24 cellular contexts compared by ENCODE assay signal in the genomic region with DNA sequence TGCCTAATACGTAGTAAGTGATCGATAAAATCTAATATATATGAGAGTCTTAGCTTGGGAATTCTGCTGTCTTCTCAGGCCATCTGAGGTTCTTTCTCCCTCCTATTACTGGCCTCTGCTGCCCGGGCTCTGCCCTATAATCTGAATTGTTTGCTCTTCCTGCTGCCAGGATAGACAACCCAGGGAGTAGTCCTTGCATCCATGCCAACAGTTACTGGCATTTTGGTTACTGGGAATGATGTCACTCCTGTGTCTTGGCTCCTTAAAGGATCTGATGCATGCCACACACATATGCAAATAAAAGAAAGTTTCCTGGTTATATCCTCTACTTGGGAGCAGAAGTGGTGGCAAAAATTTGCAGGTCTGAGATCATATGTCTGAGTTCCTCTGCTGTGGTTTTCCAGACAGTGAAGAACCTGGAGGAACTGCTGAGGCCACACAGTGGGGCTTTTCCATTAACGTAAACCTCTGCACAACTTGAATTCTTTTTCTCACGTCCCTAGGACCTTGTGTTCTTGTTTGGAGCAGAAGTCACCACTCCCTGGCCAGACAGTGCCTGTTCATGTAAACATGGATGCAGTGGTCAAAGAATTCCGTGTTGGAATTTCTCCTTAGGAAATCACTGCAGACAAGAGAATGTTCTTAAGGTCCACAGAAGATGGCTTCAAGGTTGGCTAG.
DNase-seq lines count a peak whose midpoint lies in the region; ATAC-seq and TF ChIP-seq lines count a peak whose summit lies in the region.
"Had no signal": no experiment of that assay in that cellular context is flagged by ENCODE, and none has a peak within 500 bp of the region (broad histone marks: within the 10 kb centered on the region; RNA-seq: fewer than 3 reads in every experiment).

No MANE protein-coding gene starts in this region.

- ATAC-seq in HG03139 (IDR thresholded peaks at IDR 0.05; ENCODE audit: unreplicated experiment): no peak
- ATAC-seq: activated CD4-positive, alpha-beta T cell treated with anti-CD3 and anti-CD28 coated beads for 36 hours; activated T-cell treated with anti-CD3 and anti-CD28 coated beads, Interleukin-2, amount 50 U/mL, for 4 hours; naive thymus-derived CD8-positive, alpha-beta T cell had no signal

- H3K36me3 ChIP-seq in prostate gland: no peaks in the 10 kb centered on the region
- H3K36me3 ChIP-seq: BE2C had no signal

- H3K4me1 ChIP-seq in prostate gland (replicated peaks): no peaks in the 10 kb centered on the region

- H3K27me3 ChIP-seq in prostate gland (replicated peaks; ENCODE audit: insufficient read depth): no peaks in the 10 kb centered on the region
- H3K27me3 ChIP-seq: BE2C had no signal

- no peak overlapping the region for H3K4me3 ChIP-seq in prostate gland

- no peak for TF ChIP-seq CTCF in prostate gland (IDR thresholded peaks at IDR 0.05)

- peak; percentile 41 for DNase-seq in G401 (ENCODE audit: low spot score)
- DNase-seq in NCI-H69 (lab: John Stamatoyannopoulos, UW): peak; percentile 5
- DNase-seq in fibroblast of gingiva (ENCODE audit: low read depth): peak; percentile 80
- peak; percentile 75 for DNase-seq in prostate gland (ENCODE audit: low spot score)
- DNase-seq in SHP77 treated with DMSO at 0.1 percent for 48 hours (lab: John Stamatoyannopoulos, UW): no peak
- DNase-seq in erythroblast (lab: John Stamatoyannopoulos, UW): no peak
- no peak for DNase-seq in NCI-H226
- DNase-seq: activated CD4-positive, alpha-beta T cell treated with anti-CD3 and anti-CD28 coated beads for 36 hours; activated naive CD4-positive, alpha-beta T cell treated with anti-CD3 and anti-CD28 coated beads for 36 hours; activated T-cell treated with anti-CD3 and anti-CD28 coated beads, Interleukin-2, amount 50 U/mL, for 4 hours; anterior cingulate cortex; BE2C; cerebellar nuclear complex; COR-L47; DND-41; HFFc6; naive thymus-derived CD8-positive, alpha-beta T cell; NCI-H1436; NCI-H2171; NCI-H748 treated with DMSO at 0.1 percent for 48 hours; retina; stimulated activated CD4-positive, alpha-beta T cell treated with anti-CD3 and anti-CD28 coated beads, Interleukin-4, amount 100 ng/mL, for 24 hours; stimulated activated naive CD4-positive, alpha-beta T cell treated with Interleukin-2 at 50 U/mL for 16 hours had no signal

- no peak for TF ChIP-seq POLR2A in prostate gland (IDR thresholded peaks at IDR 0.05)
- no peak for TF ChIP-seq POLR2A in erythroblast (IDR thresholded peaks at IDR 0.05; ENCODE audit: low read length)

- intact Hi-C loops in prostate gland (cut with DNase I): no loop called here

- in situ Hi-C loops in G401 (cut with HindIII; ENCODE audit: low sequenced_read_pairs): no loop called here

- no peaks in the 10 kb centered on the region for H3K9me3 ChIP-seq in prostate gland
- H3K9me3 ChIP-seq: BE2C had no signal

- WGBS in prostate gland: 62% methylated on average over 6 of the region's 6 CpGs

- H3K27ac ChIP-seq in prostate gland: peak overlapping the region in 1 of 2 donors; percentile 8

Comparison
In these comparisons a context has a peak if more than half of its experiments do, and no peak if none do; other contexts are left out.
1. DNase-seq: peak in G401 (single experiment), NCI-H69 (single experiment), fibroblast of gingiva (single experiment) and prostate gland (single experiment); none in SHP77 treated with DMSO at 0.1 percent for 48 hours (single experiment), erythroblast (0 of 2) and NCI-H226 (single experiment).